12 cellular contexts compared by ENCODE assay signal in genomic region chr2:73215254-73215653, GRCh38. TPM values are rescaled to one million over a fixed set of nuclear protein-coding genes. Genes with fewer than 3 reads are reported as not detected.
A peak's percentile ranks its signal among the peaks of the same experiment; 100 is the strongest.
DNase-seq lines count a peak whose midpoint lies in the region; ATAC-seq and TF ChIP-seq lines count a peak whose summit lies in the region.
"Had no signal": no experiment of that assay in that cellular context is flagged by ENCODE, and none has a peak within 500 bp of the region (broad histone marks: within the 10 kb centered on the region; RNA-seq: fewer than 3 reads in every experiment).

No MANE protein-coding gene starts in this region.

- TF ChIP-seq POLR2A in heart left ventricle (IDR thresholded peaks at IDR 0.05): no peak

- H3K27ac Mint-ChIP-seq in activated B cell treated with CpG ODN at 0.5 μM for 24 hours (peak overlapping the region; percentile 80), type B pancreatic cell (peak overlapping the region; percentile 87)

- POLR2A ChIA-PET in activated B cell treated with CpG ODN at 0.5 μM for 24 hours (lab: Charles Lee): interaction anchor here (0.6 to 1.7 kb wide), 4 partner anchors 19 to 144 kb away, joined by 4 to 25 read pairs (median 4); partner anchors contain the start of genes CCT7, PRADC1 and SFXN5

- no peak for TF ChIP-seq CTCF in heart left ventricle (IDR thresholded peaks at IDR 0.05)
- TF ChIP-seq CTCF in activated B cell treated with CpG ODN at 0.5 μM for 24 hours (IDR thresholded peaks at IDR 0.05): no peak
- TF ChIP-seq CTCF in type B pancreatic cell (conservative IDR thresholded peaks at IDR 0.05): no peak

- peaks cover 32% of the 10 kb centered on the region for H3K4me1 Mint-ChIP-seq in activated B cell treated with CpG ODN at 0.5 μM for 24 hours
- peaks cover 24% of the 10 kb centered on the region for H3K4me1 Mint-ChIP-seq in type B pancreatic cell (ENCODE audit: unreplicated experiment)

- no peak for ATAC-seq in heart left ventricle
- no peak for ATAC-seq in Right ventricle myocardium superior (ENCODE audit: poor library complexity)
- ATAC-seq in activated B cell treated with CpG ODN at 0.5 μM for 24 hours (ENCODE audit: low read depth): no peak
- no peak for ATAC-seq in GM18502 (IDR thresholded peaks at IDR 0.05; ENCODE audit: poor library complexity, unreplicated experiment)
- ATAC-seq in GM21528 (IDR thresholded peaks at IDR 0.05; ENCODE audit: low FRiP score, unreplicated experiment): no peak

- H3K4me3 ChIP-seq in heart left ventricle (peak overlapping the region in 7 of 12 donors; percentile 80 to 100 (median 94)), iPS-11a (ENCODE audit: low read depth, low read length) (peak overlapping the region; percentile 86)

- H3K27me3 Mint-ChIP-seq in activated B cell treated with CpG ODN at 0.5 μM for 24 hours: no peaks in the 10 kb centered on the region
- peaks cover 6% of the 10 kb centered on the region for H3K27me3 Mint-ChIP-seq in type B pancreatic cell

- H3K27me3 ChIP-seq in heart left ventricle: no peaks in the 10 kb centered on the region
- H3K27me3 ChIP-seq: brain microvascular endothelial cell had no signal

- 82 to 89% (median 85%) methylated on average over 4 of the region's 4 CpGs for WGBS in heart left ventricle, 4 donors

- H3K9me3 Mint-ChIP-seq in activated B cell treated with CpG ODN at 0.5 μM for 24 hours: no peaks in the 10 kb centered on the region
- no peaks in the 10 kb centered on the region for H3K9me3 Mint-ChIP-seq in type B pancreatic cell

- DNase-seq in heart left ventricle (no peak), Right ventricle myocardium superior (no peak), activated B cell treated with CpG ODN at 0.5 μM for 24 hours (no peak), type B pancreatic cell (ENCODE audit: extremely low spot score, unreplicated experiment) (no peak), GOT3 (lab: John Stamatoyannopoulos, UW) (no peak)
- DNase-seq: brain microvascular endothelial cell, DMS 273 treated with DMSO at 0.1 percent for 48 hours, NCI-H1436 treated with DMSO at 0.1 percent for 48 hours, small intestine had no signal

- H3K27ac ChIP-seq in heart left ventricle: peak overlapping the region in 4 of 12 donors; percentile 44 to 85 (median 81)

- H3K36me3 Mint-ChIP-seq in activated B cell treated with CpG ODN at 0.5 μM for 24 hours (ENCODE audit: low read depth) (peaks cover 12% of the 10 kb centered on the region), type B pancreatic cell (no peaks in the 10 kb centered on the region)

- peak overlapping the region; percentile 87 for H3K4me3 Mint-ChIP-seq in activated B cell treated with CpG ODN at 0.5 μM for 24 hours
- H3K4me3 Mint-ChIP-seq in type B pancreatic cell: peak overlapping the region; percentile 97

- H3K36me3 ChIP-seq in heart left ventricle: peaks cover 0 to 13% (median 2%) of the 10 kb centered on the region in 9 donors

- no peaks in the 10 kb centered on the region for H3K9me3 ChIP-seq in heart left ventricle

- CTCF ChIA-PET in activated B cell treated with CpG ODN at 0.5 μM for 24 hours (lab: Charles Lee): no interaction called here

- intact Hi-C loops in heart left ventricle (cut with DNase I) (no loop called here), Right ventricle myocardium superior (cut with DNase I) (no loop called here), activated B cell treated with CpG ODN at 0.5 μM for 24 hours (cut with micrococcal nuclease) (no loop called here)

- H3K4me1 ChIP-seq in heart left ventricle: peaks cover 0 to 36% (median 15%) of the 10 kb centered on the region in 12 donors

RNA-seq across cellular contexts. Expression of gene SMYD5, which starts 1.2 kb away (rescaled TPM):
- 10 to 100 TPM; 14.0 to 26.8 (median 20.0) TPM for total RNA-seq in heart left ventricle
- polyA plus RNA-seq in heart left ventricle: 10 to 100 TPM; 14.4 to 29.2 TPM
- 15.5 TPM for total RNA-seq in Right ventricle myocardium superior
- total RNA-seq in activated B cell treated with CpG ODN at 0.5 μM for 24 hours: 35.7 and 37.8 TPM in 2 replicates
- total RNA-seq in type B pancreatic cell (ENCODE audit: low replicate concordance): 19.1 and 30.3 TPM in 2 replicates

RNA-seq across cellular contexts. Expression of gene NOTO, which starts 12.9 kb away (rescaled TPM):
- total RNA-seq in heart left ventricle (not detected), Right ventricle myocardium superior (not detected), activated B cell treated with CpG ODN at 0.5 μM for 24 hours (not detected in 2 replicates), type B pancreatic cell (ENCODE audit: low replicate concordance) (not detected in 2 replicates)
- not detected for polyA plus RNA-seq in heart left ventricle
- polyA plus RNA-seq: small intestine had no signal

RNA-seq across cellular contexts. Expression of gene PRADC1, which starts 17.8 kb away (rescaled TPM):
- 100 to 1,000 TPM in 2 of 9 donors, 10 to 100 TPM in 7; 57.2 to 153 (median 85.1) TPM for total RNA-seq in heart left ventricle
- 100 to 1,000 TPM in 1 of 2 donors, 10 to 100 TPM in 1; 90.8 to 155 TPM for polyA plus RNA-seq in heart left ventricle
- 91.6 TPM for total RNA-seq in Right ventricle myocardium superior
- 4.6 and 4.7 TPM in 2 replicates for total RNA-seq in activated B cell treated with CpG ODN at 0.5 μM for 24 hours
- 16.3 and 19.6 TPM in 2 replicates for total RNA-seq in type B pancreatic cell (ENCODE audit: low replicate concordance)

RNA-seq across cellular contexts. Expression of gene CCT7, which starts 18.9 kb away (rescaled TPM):
- total RNA-seq in heart left ventricle (100 to 1,000 TPM; 156 to 234 (median 198) TPM), Right ventricle myocardium superior (194 TPM), activated B cell treated with CpG ODN at 0.5 μM for 24 hours (295 and 307 TPM in 2 replicates), type B pancreatic cell (ENCODE audit: low replicate concordance) (256 and 300 TPM in 2 replicates)
- 100 to 1,000 TPM; 261 to 328 TPM for polyA plus RNA-seq in heart left ventricle
